ENCODE assay signal across 19 cellular contexts in genomic region chr7:156002362-156003001, GRCh38.
DNase-seq lines count a peak whose midpoint lies in the region; ATAC-seq and TF ChIP-seq lines count a peak whose summit lies in the region.
"Had no signal": no experiment of that assay in that cellular context is flagged by ENCODE, and none has a peak within 500 bp of the region (broad histone marks: within the 10 kb centered on the region; RNA-seq: fewer than 3 reads in every experiment).

No MANE protein-coding gene starts in this region.

- peaks cover 36% of the 10 kb centered on the region for H3K4me1 Mint-ChIP-seq in activated T-cell treated with anti-CD3 and anti-CD28 coated beads, Interleukin-2, amount 50 U/mL, for 72 hours (ENCODE audit: low read depth)
- peaks cover 27% of the 10 kb centered on the region for H3K4me1 Mint-ChIP-seq in activated T-cell treated with anti-CD3 and anti-CD28 coated beads, Interleukin-2, amount 50 U/mL, for 24 hours (ENCODE audit: low read depth)
- peaks cover 20% of the 10 kb centered on the region for H3K4me1 Mint-ChIP-seq in activated naive CD8-positive, alpha-beta T cell treated with anti-CD3 and anti-CD28 coated beads, Interleukin-2, amount 10 ng/mL, durations not matched to agents 7 days and 5 days
- peaks cover 2% of the 10 kb centered on the region for H3K4me1 Mint-ChIP-seq in neural progenitor cell
- peaks cover 8% of the 10 kb centered on the region for H3K4me1 Mint-ChIP-seq in activated T-helper 2 cell treated with anti-CD3 and anti-CD28 coated beads, Interferon-gamma antibody, Interleukin-2, Interleukin-4, amounts not matched to agents 10 μg/mL and 5 μg/mL and 100 μg/mL, durations not matched to agents 14 hours and 24 hours and 36 hours (ENCODE audit: low read depth)

- peaks cover 13% of the 10 kb centered on the region for H3K27me3 Mint-ChIP-seq in activated T-cell treated with anti-CD3 and anti-CD28 coated beads, Interleukin-2, amount 50 U/mL, for 72 hours (ENCODE audit: low read depth)
- H3K27me3 Mint-ChIP-seq in activated T-cell treated with anti-CD3 and anti-CD28 coated beads, Interleukin-2, amount 50 U/mL, for 24 hours, result peaks cover 23% of the 10 kb centered on the region
- peaks cover 2% of the 10 kb centered on the region for H3K27me3 Mint-ChIP-seq in activated naive CD8-positive, alpha-beta T cell treated with anti-CD3 and anti-CD28 coated beads, Interleukin-2, amount 10 ng/mL, durations not matched to agents 7 days and 5 days
- peaks cover 2% of the 10 kb centered on the region for H3K27me3 Mint-ChIP-seq in neural progenitor cell (ENCODE audit: insufficient read depth, low read depth)
- H3K27me3 Mint-ChIP-seq in activated T-helper 2 cell treated with anti-CD3 and anti-CD28 coated beads, Interferon-gamma antibody, Interleukin-2, Interleukin-4, amounts not matched to agents 10 μg/mL and 5 μg/mL and 100 μg/mL, durations not matched to agents 14 hours and 24 hours and 36 hours (ENCODE audit: low read depth), result peaks cover 18% of the 10 kb centered on the region

- no peak overlapping the region for H3K27ac ChIP-seq in neural progenitor cell
- H3K27ac ChIP-seq: C4-2B, RWPE1 had no signal

- H2AFZ ChIP-seq in neural progenitor cell (replicated peaks), result no peak overlapping the region

- no peaks in the 10 kb centered on the region for H3K79me2 ChIP-seq in neural progenitor cell (ENCODE audit: low read depth)

- H3F3A ChIP-seq in neural progenitor cell (ENCODE audit: low read depth), result no peaks in the 10 kb centered on the region

- H3K36me3 ChIP-seq in neural progenitor cell, result no peaks in the 10 kb centered on the region

- H3K9me3 ChIP-seq in neural progenitor cell (ENCODE audit: low read depth), result no peaks in the 10 kb centered on the region

- POLR2A ChIA-PET in activated naive CD8-positive, alpha-beta T cell treated with anti-CD3 and anti-CD28 coated beads, Interleukin-2, amount 10 ng/mL, durations not matched to agents 7 days and 5 days (lab: Charles Lee), result no interaction called here

- DNase-seq in activated T-cell treated with anti-CD3 and anti-CD28 coated beads, Interleukin-2, amount 50 U/mL, for 72 hours, result no peak
- no peak for DNase-seq in activated T-cell treated with anti-CD3 and anti-CD28 coated beads, Interleukin-2, amount 50 U/mL, for 24 hours
- no peak for DNase-seq in activated naive CD8-positive, alpha-beta T cell treated with anti-CD3 and anti-CD28 coated beads, Interleukin-2, amount 10 ng/mL, durations not matched to agents 7 days and 5 days
- DNase-seq in neural progenitor cell (ENCODE audit: low spot score), result no peak
- DNase-seq in GDM1 (lab: John Stamatoyannopoulos, UW), result no peak
- DNase-seq in NCI-H2081 treated with DMSO at 0.1 percent for 48 hours (lab: John Stamatoyannopoulos, UW), result no peak
- DNase-seq in activated T-helper 2 cell treated with anti-CD3 and anti-CD28 coated beads, Interferon-gamma antibody, Interleukin-2, Interleukin-4, amounts not matched to agents 10 μg/mL and 5 μg/mL and 100 μg/mL, durations not matched to agents 14 hours and 24 hours and 36 hours (ENCODE audit: low spot score), result no peak
- DNase-seq: COR-L47; DMS153; EL; MV-4-11; NCI-H1436; NCI-H345; NCI-H69; NK-92 treated with Interleukin-12 subunit alpha and Interleukin-12 subunit beta, amount 100 ng/mL, for 24 hours; OCI-M1 had no signal

- no peak overlapping the region for H3K4me3 ChIP-seq in neural progenitor cell

- intact Hi-C loops in activated T-helper 2 cell treated with anti-CD3 and anti-CD28 coated beads, Interferon-gamma antibody, Interleukin-2, Interleukin-4, amounts not matched to agents 10 μg/mL and 5 μg/mL and 100 μg/mL, durations not matched to agents 14 hours and 24 hours and 36 hours (cut with micrococcal nuclease), result no loop called here

- H3K36me3 Mint-ChIP-seq in activated T-cell treated with anti-CD3 and anti-CD28 coated beads, Interleukin-2, amount 50 U/mL, for 72 hours (ENCODE audit: insufficient read depth in 2 of 2), result no peaks in the 10 kb centered on the region
- no peaks in the 10 kb centered on the region for H3K36me3 Mint-ChIP-seq in activated T-cell treated with anti-CD3 and anti-CD28 coated beads, Interleukin-2, amount 50 U/mL, for 24 hours (ENCODE audit: low read depth)
- no peaks in the 10 kb centered on the region for H3K36me3 Mint-ChIP-seq in activated naive CD8-positive, alpha-beta T cell treated with anti-CD3 and anti-CD28 coated beads, Interleukin-2, amount 10 ng/mL, durations not matched to agents 7 days and 5 days
- no peaks in the 10 kb centered on the region for H3K36me3 Mint-ChIP-seq in neural progenitor cell
- H3K36me3 Mint-ChIP-seq in activated T-helper 2 cell treated with anti-CD3 and anti-CD28 coated beads, Interferon-gamma antibody, Interleukin-2, Interleukin-4, amounts not matched to agents 10 μg/mL and 5 μg/mL and 100 μg/mL, durations not matched to agents 14 hours and 24 hours and 36 hours (ENCODE audit: low read depth), result no peaks in the 10 kb centered on the region

- H4K20me1 ChIP-seq in neural progenitor cell (ENCODE audit: low read depth), result no peaks in the 10 kb centered on the region

- H3K9ac ChIP-seq in neural progenitor cell, result no peak overlapping the region

- TF ChIP-seq CTCF in neural progenitor cell (IDR thresholded peaks at IDR 0.05), result no peak

- peak; percentile 48 to 52 for ATAC-seq in activated T-cell treated with anti-CD3 and anti-CD28 coated beads, Interleukin-2, amount 50 U/mL, for 72 hours (replicated peaks in 1 of 2)
- ATAC-seq in activated naive CD8-positive, alpha-beta T cell treated with anti-CD3 and anti-CD28 coated beads, Interleukin-2, amount 10 ng/mL, durations not matched to agents 7 days and 5 days (ENCODE audit: low read depth), result peak; percentile 76
- ATAC-seq in GM19455 (IDR thresholded peaks at IDR 0.05; ENCODE audit: unreplicated experiment), result no peak

- no peaks in the 10 kb centered on the region for H3K9me3 Mint-ChIP-seq in activated T-cell treated with anti-CD3 and anti-CD28 coated beads, Interleukin-2, amount 50 U/mL, for 72 hours
- peaks cover 2% of the 10 kb centered on the region for H3K9me3 Mint-ChIP-seq in activated T-cell treated with anti-CD3 and anti-CD28 coated beads, Interleukin-2, amount 50 U/mL, for 24 hours
- no peaks in the 10 kb centered on the region for H3K9me3 Mint-ChIP-seq in activated naive CD8-positive, alpha-beta T cell treated with anti-CD3 and anti-CD28 coated beads, Interleukin-2, amount 10 ng/mL, durations not matched to agents 7 days and 5 days
- H3K9me3 Mint-ChIP-seq in neural progenitor cell, result no peaks in the 10 kb centered on the region
- no peaks in the 10 kb centered on the region for H3K9me3 Mint-ChIP-seq in activated T-helper 2 cell treated with anti-CD3 and anti-CD28 coated beads, Interferon-gamma antibody, Interleukin-2, Interleukin-4, amounts not matched to agents 10 μg/mL and 5 μg/mL and 100 μg/mL, durations not matched to agents 14 hours and 24 hours and 36 hours

- no peak overlapping the region for H3K4me3 Mint-ChIP-seq in activated T-cell treated with anti-CD3 and anti-CD28 coated beads, Interleukin-2, amount 50 U/mL, for 72 hours
- no peak overlapping the region for H3K4me3 Mint-ChIP-seq in activated T-cell treated with anti-CD3 and anti-CD28 coated beads, Interleukin-2, amount 50 U/mL, for 24 hours
- no peak overlapping the region for H3K4me3 Mint-ChIP-seq in activated naive CD8-positive, alpha-beta T cell treated with anti-CD3 and anti-CD28 coated beads, Interleukin-2, amount 10 ng/mL, durations not matched to agents 7 days and 5 days
- no peak overlapping the region for H3K4me3 Mint-ChIP-seq in neural progenitor cell
- no peak overlapping the region for H3K4me3 Mint-ChIP-seq in activated T-helper 2 cell treated with anti-CD3 and anti-CD28 coated beads, Interferon-gamma antibody, Interleukin-2, Interleukin-4, amounts not matched to agents 10 μg/mL and 5 μg/mL and 100 μg/mL, durations not matched to agents 14 hours and 24 hours and 36 hours (ENCODE audit: low read depth)

- H3K4me1 ChIP-seq in neural progenitor cell, result no peaks in the 10 kb centered on the region

- no peak overlapping the region for H3K4me2 ChIP-seq in neural progenitor cell

- H3K27ac Mint-ChIP-seq in activated T-cell treated with anti-CD3 and anti-CD28 coated beads, Interleukin-2, amount 50 U/mL, for 72 hours, result no peak overlapping the region
- no peak overlapping the region for H3K27ac Mint-ChIP-seq in activated T-cell treated with anti-CD3 and anti-CD28 coated beads, Interleukin-2, amount 50 U/mL, for 24 hours
- peak overlapping the region; percentile 50 for H3K27ac Mint-ChIP-seq in activated naive CD8-positive, alpha-beta T cell treated with anti-CD3 and anti-CD28 coated beads, Interleukin-2, amount 10 ng/mL, durations not matched to agents 7 days and 5 days
- peak overlapping the region; percentile 33 for H3K27ac Mint-ChIP-seq in neural progenitor cell
- no peak overlapping the region for H3K27ac Mint-ChIP-seq in activated T-helper 2 cell treated with anti-CD3 and anti-CD28 coated beads, Interferon-gamma antibody, Interleukin-2, Interleukin-4, amounts not matched to agents 10 μg/mL and 5 μg/mL and 100 μg/mL, durations not matched to agents 14 hours and 24 hours and 36 hours

- H3K27me3 ChIP-seq in neural progenitor cell, result no peaks in the 10 kb centered on the region

Comparison
In these comparisons a context has a peak if more than half of its experiments do, and no peak if none do; other contexts are left out.
1. H3K27ac Mint-ChIP-seq: peak in activated naive CD8-positive, alpha-beta T cell treated with anti-CD3 and anti-CD28 coated beads, Interleukin-2, amount 10 ng/mL, durations not matched to agents 7 days and 5 days (single experiment) and neural progenitor cell (single experiment); none in activated T-cell treated with anti-CD3 and anti-CD28 coated beads, Interleukin-2, amount 50 U/mL, for 72 hours (single experiment), activated T-cell treated with anti-CD3 and anti-CD28 coated beads, Interleukin-2, amount 50 U/mL, for 24 hours (single experiment) and activated T-helper 2 cell treated with anti-CD3 and anti-CD28 coated beads, Interferon-gamma antibody, Interleukin-2, Interleukin-4, amounts not matched to agents 10 μg/mL and 5 μg/mL and 100 μg/mL, durations not matched to agents 14 hours and 24 hours and 36 hours (single experiment).